1 cellular context compared by ENCODE assay signal in the genomic region with DNA sequence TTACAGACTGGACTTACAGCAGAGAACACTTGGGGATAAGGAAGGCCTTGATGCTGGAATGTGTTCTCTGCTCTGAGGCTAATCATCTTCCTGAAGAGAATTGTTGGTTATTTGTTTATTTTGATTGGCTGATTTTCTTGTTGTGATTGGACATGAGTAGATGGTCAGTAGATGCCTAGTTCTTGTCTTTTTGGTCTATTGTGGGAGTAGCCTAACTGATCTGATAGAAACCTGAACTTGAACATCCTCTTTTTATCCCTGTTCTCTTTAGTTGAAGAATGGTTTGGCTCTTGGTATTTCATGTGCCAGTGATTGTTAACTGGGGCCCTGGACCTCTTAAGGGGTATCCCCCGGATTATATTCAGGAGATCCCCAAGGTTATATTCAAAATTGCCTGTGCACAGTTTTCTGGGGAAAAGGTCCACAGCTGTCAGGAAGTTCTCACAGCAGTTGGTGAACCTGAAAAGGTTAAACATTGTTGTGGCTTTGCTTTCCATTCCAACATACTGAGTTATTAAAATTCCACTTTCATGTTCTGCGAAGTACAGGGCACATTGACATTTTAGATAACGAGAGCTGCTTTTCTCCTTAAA.
TF ChIP-seq lines count a peak whose summit lies in the region.

No MANE protein-coding gene starts in this region.

TF ChIP-seq in SK-N-SH treated with all-trans-retinoic acid at 6 μM for 48 hours, 23 proteins besides CTCF, POLR2A, EP300 and RAD21 (continued from another document):
- TF ChIP-seq, protein P1, sequence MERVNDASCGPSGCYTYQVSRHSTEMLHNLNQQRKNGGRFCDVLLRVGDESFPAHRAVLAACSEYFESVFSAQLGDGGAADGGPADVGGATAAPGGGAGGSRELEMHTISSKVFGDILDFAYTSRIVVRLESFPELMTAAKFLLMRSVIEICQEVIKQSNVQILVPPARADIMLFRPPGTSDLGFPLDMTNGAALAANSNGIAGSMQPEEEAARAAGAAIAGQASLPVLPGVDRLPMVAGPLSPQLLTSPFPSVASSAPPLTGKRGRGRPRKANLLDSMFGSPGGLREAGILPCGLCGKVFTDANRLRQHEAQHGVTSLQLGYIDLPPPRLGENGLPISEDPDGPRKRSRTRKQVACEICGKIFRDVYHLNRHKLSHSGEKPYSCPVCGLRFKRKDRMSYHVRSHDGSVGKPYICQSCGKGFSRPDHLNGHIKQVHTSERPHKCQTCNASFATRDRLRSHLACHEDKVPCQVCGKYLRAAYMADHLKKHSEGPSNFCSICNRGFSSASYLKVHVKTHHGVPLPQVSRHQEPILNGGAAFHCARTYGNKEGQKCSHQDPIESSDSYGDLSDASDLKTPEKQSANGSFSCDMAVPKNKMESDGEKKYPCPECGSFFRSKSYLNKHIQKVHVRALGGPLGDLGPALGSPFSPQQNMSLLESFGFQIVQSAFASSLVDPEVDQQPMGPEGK (CRISPR knock-in tag; IDR thresholded peaks at IDR 0.05; ENCODE audit: borderline replicate concordance), result no peak
- TF ChIP-seq TCF4 (CRISPR knock-in tag; IDR thresholded peaks at IDR 0.05; ENCODE audit: borderline replicate concordance), result no peak
- no peak for TF ChIP-seq CSDC2 (CRISPR knock-in tag; IDR thresholded peaks at IDR 0.05)
- TF ChIP-seq ZNF70 (CRISPR knock-in tag; IDR thresholded peaks at IDR 0.05), result no peak
- TF ChIP-seq BACH2 (CRISPR knock-in tag; IDR thresholded peaks at IDR 0.05; ENCODE audit: borderline replicate concordance), result no peak
- no peak for TF ChIP-seq ZC3H10 (CRISPR knock-in tag; IDR thresholded peaks at IDR 0.05)
- no peak for TF ChIP-seq SNAI2 (CRISPR knock-in tag; IDR thresholded peaks at IDR 0.05)
- TF ChIP-seq ISL1 (CRISPR knock-in tag; IDR thresholded peaks at IDR 0.05), result no peak
- TF ChIP-seq ZFP3 (CRISPR knock-in tag; IDR thresholded peaks at IDR 0.05), result no peak
- no peak for TF ChIP-seq ZNF565 (CRISPR knock-in tag; conservative IDR thresholded peaks at IDR 0.05; ENCODE audit: low read depth)
TF ChIP-seq in SK-N-SH treated with all-trans-retinoic acid at 6 μM for 48 hours: peak in this region for 0.
